Comparison of ENCODE assay signal across 7 cellular contexts in genomic region chr13:61898207-61898606, GRCh38.
"Had no signal": no experiment of that assay in that cellular context is flagged by ENCODE, and none has a peak within 500 bp of the region (broad histone marks: within the 10 kb centered on the region; RNA-seq: fewer than 3 reads in every experiment).

No MANE protein-coding gene starts in this region.

- FAIRE-seq: GM12878, GM12891, GM12892, GM18507, GM19239 had no signal

- DNase-seq: GDM1, GF-D8 had no signal

- H3K4me3 ChIP-seq: GM12878 had no signal

- ATAC-seq: GM12878 had no signal
